ENCODE assay signal across 17 cellular contexts in genomic region chr17:19686400-19687090, GRCh38. TPM values are rescaled to one million over a fixed set of nuclear protein-coding genes. Genes with fewer than 3 reads are reported as not detected.
DNase-seq lines count a peak whose midpoint lies in the region; ATAC-seq and TF ChIP-seq lines count a peak whose summit lies in the region.
"Had no signal": no experiment of that assay in that cellular context is flagged by ENCODE, and none has a peak within 500 bp of the region (broad histone marks: within the 10 kb centered on the region; RNA-seq: fewer than 3 reads in every experiment).

No MANE protein-coding gene starts in this region.

- POLR2A ChIA-PET in HEK293T (lab: Yijun Ruan, JAX) = no interaction called here
- POLR2A ChIA-PET in activated CD8-positive, alpha-beta T cell treated with anti-CD3 and anti-CD28 coated beads for 36 hours (lab: Charles Lee) = no interaction called here

- DNase-seq in adipocyte (ENCODE audit: low read depth) = peak; percentile 15
- DNase-seq in fibroblast of gingiva (ENCODE audit: low read depth) = peak; percentile 42
- DNase-seq in foreskin fibroblast = peak; percentile 8 to 49
- no peak for DNase-seq in right lobe of liver
- no peak for DNase-seq in HEK293T (ENCODE audit: extremely low spot score)
- DNase-seq in activated CD8-positive, alpha-beta T cell treated with anti-CD3 and anti-CD28 coated beads for 36 hours = no peak
- no peak for DNase-seq in GM13977 (ENCODE audit: low spot score)
- no peak for DNase-seq in NK-92 treated with Interleukin-12 subunit alpha and Interleukin-12 subunit beta, amount 100 ng/mL, for 24 hours (lab: John Stamatoyannopoulos, UW)
- DNase-seq: CD8-positive, alpha-beta T cell; COR-L47; DMS153; DMS79 treated with DMSO at 0.1 percent for 48 hours; EL had no signal

- H3K27me3 ChIP-seq in adipocyte (replicated peaks; ENCODE audit: control insufficient read depth, insufficient read depth, low read length) (no peaks in the 10 kb centered on the region), right lobe of liver (no peaks in the 10 kb centered on the region)

- WGBS in right lobe of liver (ENCODE audit: insufficient coverage, low coverage, low lambda C conversion rate, missing lambda C conversion rate) = 75% methylated on average over 2 of the region's 2 CpGs

- H3K36me3 ChIP-seq in adipocyte (ENCODE audit: control insufficient read depth, insufficient read depth, low read length, severe bottlenecking) (no peaks in the 10 kb centered on the region), right lobe of liver (no peaks in the 10 kb centered on the region)
- H3K36me3 ChIP-seq: HAP-1 had no signal

- no peak overlapping the region for H3K27ac Mint-ChIP-seq in activated CD8-positive, alpha-beta T cell treated with anti-CD3 and anti-CD28 coated beads for 36 hours
- H3K27ac Mint-ChIP-seq: CD8-positive, alpha-beta T cell had no signal

- intact Hi-C loops in right lobe of liver (cut with DNase I) = no loop called here
- intact Hi-C loops in activated CD8-positive, alpha-beta T cell treated with anti-CD3 and anti-CD28 coated beads for 36 hours (cut with micrococcal nuclease) = no loop called here

- no peaks in the 10 kb centered on the region for H3K4me1 Mint-ChIP-seq in activated CD8-positive, alpha-beta T cell treated with anti-CD3 and anti-CD28 coated beads for 36 hours (ENCODE audit: low read depth)

- H3K4me3 Mint-ChIP-seq in activated CD8-positive, alpha-beta T cell treated with anti-CD3 and anti-CD28 coated beads for 36 hours = no peak overlapping the region
- H3K4me3 Mint-ChIP-seq: CD14-positive monocyte; CD8-positive, alpha-beta T cell had no signal

- peak overlapping the region in 1 of 3 donors; percentile 36 for H3K27ac ChIP-seq in right lobe of liver
- H3K27ac ChIP-seq: HL-60 had no signal

- TF ChIP-seq CTCF in foreskin fibroblast (IDR thresholded peaks at IDR 0.05; ENCODE audit: low read depth, low read length) (no peak), right lobe of liver (IDR thresholded peaks at IDR 0.05) (no peak), GM13977 (IDR thresholded peaks at IDR 0.05; ENCODE audit: extremely low read depth, insufficient read depth, missing control alignments) (no peak)
- TF ChIP-seq CTCF in activated CD8-positive, alpha-beta T cell treated with anti-CD3 and anti-CD28 coated beads for 36 hours (IDR thresholded peaks at IDR 0.05) = no peak

- peak; percentile 69 to 87 (median 84) for ATAC-seq in right lobe of liver
- ATAC-seq in activated CD8-positive, alpha-beta T cell treated with anti-CD3 and anti-CD28 coated beads for 36 hours = no peak
- ATAC-seq: CD8-positive, alpha-beta T cell had no signal

- peaks cover 2% of the 10 kb centered on the region for H3K27me3 Mint-ChIP-seq in activated CD8-positive, alpha-beta T cell treated with anti-CD3 and anti-CD28 coated beads for 36 hours

- peak overlapping the region; percentile 10 for H3K9ac ChIP-seq in adipocyte (ENCODE audit: low read length)

- H3K4me1 ChIP-seq in adipocyte (ENCODE audit: control insufficient read depth, insufficient read depth, low read length) = peaks cover 11% of the 10 kb centered on the region
- peaks cover 0 to 18% (median 6%) of the 10 kb centered on the region in 4 donors for H3K4me1 ChIP-seq in right lobe of liver
- H3K4me1 ChIP-seq: HAP-1 had no signal

- in situ Hi-C loops in GM13977 (cut with MboI; ENCODE audit: low pct_unique_long_range_greater_than_20kb, low sequenced_read_pairs, unreplicated experiment) = no loop called here

- peak overlapping the region; percentile 58 for H3K4me3 ChIP-seq in adipocyte (ENCODE audit: low read length)
- H3K4me3 ChIP-seq in foreskin fibroblast (ENCODE audit: low read depth in 1 of 2, low read length in 2 of 2) = no peak overlapping the region
- no peak overlapping the region for H3K4me3 ChIP-seq in right lobe of liver
- H3K4me3 ChIP-seq: HAP-1 had no signal

- H3K9me3 Mint-ChIP-seq in activated CD8-positive, alpha-beta T cell treated with anti-CD3 and anti-CD28 coated beads for 36 hours = no peaks in the 10 kb centered on the region
- H3K9me3 Mint-ChIP-seq: CD8-positive, alpha-beta T cell had no signal

- TF ChIP-seq POLR2A in right lobe of liver (IDR thresholded peaks at IDR 0.05) = no peak

- peaks cover 2% of the 10 kb centered on the region for H3K36me3 Mint-ChIP-seq in activated CD8-positive, alpha-beta T cell treated with anti-CD3 and anti-CD28 coated beads for 36 hours (ENCODE audit: low read depth)
- H3K36me3 Mint-ChIP-seq: CD8-positive, alpha-beta T cell had no signal

- CTCF ChIA-PET in HEK293T (lab: Yijun Ruan, JAX) = no interaction called here
- CTCF ChIA-PET in activated CD8-positive, alpha-beta T cell treated with anti-CD3 and anti-CD28 coated beads for 36 hours (lab: Charles Lee) = interaction anchor here (1.3 kb wide), 1 partner anchor 58 kb away, joined by 3 read pairs; no protein-coding TSS in a partner anchor

- H3K9me3 ChIP-seq in adipocyte (ENCODE audit: control insufficient read depth, low read length) (no peaks in the 10 kb centered on the region), right lobe of liver (no peaks in the 10 kb centered on the region)
- H3K9me3 ChIP-seq: HAP-1 had no signal

TF ChIP-seq in HEK293T, 16 proteins besides CTCF, POLR2A, EP300 and RAD21:
- no peak for TF ChIP-seq FOXK2 (IDR thresholded peaks at IDR 0.05)
- TF ChIP-seq LEF1 (IDR thresholded peaks at IDR 0.05; ENCODE audit: borderline replicate concordance) = no peak
- TF ChIP-seq CTBP1 (IDR thresholded peaks at IDR 0.05; ENCODE audit: borderline replicate concordance) = no peak
- TF ChIP-seq TARDBP (IDR thresholded peaks at IDR 0.05) = no peak
- no peak for TF ChIP-seq FOXA1 (IDR thresholded peaks at IDR 0.05)
- no peak for TF ChIP-seq ZNF384 (IDR thresholded peaks at IDR 0.05)
- TF ChIP-seq FOXM1 (IDR thresholded peaks at IDR 0.05; ENCODE audit: borderline replicate concordance) = no peak
- no peak for TF ChIP-seq ARNT (IDR thresholded peaks at IDR 0.05)
- no peak for TF ChIP-seq NFRKB (IDR thresholded peaks at IDR 0.05)
- no peak for TF ChIP-seq ELF4 (IDR thresholded peaks at IDR 0.05)
- TF ChIP-seq SP1 (IDR thresholded peaks at IDR 0.05) = no peak
- TF ChIP-seq HDGF (IDR thresholded peaks at IDR 0.05; ENCODE audit: borderline replicate concordance) = no peak
- no peak for TF ChIP-seq L3MBTL2 (conservative IDR thresholded peaks at IDR 0.05)
- no peak for TF ChIP-seq PKNOX1 (IDR thresholded peaks at IDR 0.05)
- no peak for TF ChIP-seq SUZ12 (IDR thresholded peaks at IDR 0.05)

RNA-seq across cellular contexts. Expression of gene SLC47A2, which starts 29.8 kb away (rescaled TPM):
- total RNA-seq in right lobe of liver = not detected
- total RNA-seq in activated CD8-positive, alpha-beta T cell treated with anti-CD3 and anti-CD28 coated beads for 36 hours = not detected
- total RNA-seq: CD8-positive, alpha-beta T cell; H1 had no signal

RNA-seq across cellular contexts. Expression of gene ALDH3A2, which starts 38.0 kb away (rescaled TPM):
- total RNA-seq in right lobe of liver = 100 to 1,000 TPM; 102 to 264 (median 182) TPM
- total RNA-seq in activated CD8-positive, alpha-beta T cell treated with anti-CD3 and anti-CD28 coated beads for 36 hours = 10 to 100 TPM; 17.6 to 20.3 TPM

Comparison
In these comparisons a context has a peak if more than half of its experiments do, and no peak if none do; other contexts are left out.
1. DNase-seq: peak in adipocyte (single experiment), fibroblast of gingiva (single experiment) and foreskin fibroblast (2 of 2); none in right lobe of liver (0 of 3), HEK293T (single experiment), activated CD8-positive, alpha-beta T cell treated with anti-CD3 and anti-CD28 coated beads for 36 hours (single experiment), GM13977 (single experiment) and NK-92 treated with Interleukin-12 subunit alpha and Interleukin-12 subunit beta, amount 100 ng/mL, for 24 hours (single experiment).
2. RNA of gene ALDH3A2, which starts 38.0 kb away (total RNA-seq): 102 to 264 TPM in right lobe of liver; 17.6 to 20.3 TPM in activated CD8-positive, alpha-beta T cell treated with anti-CD3 and anti-CD28 coated beads for 36 hours; every median in the first group is over 4 times any median in the second.